Comparison of ENCODE assay signal across 9 cellular contexts in genomic region chr6:30612687-30613248, GRCh38.
DNase-seq lines count a peak whose midpoint lies in the region; ATAC-seq and TF ChIP-seq lines count a peak whose summit lies in the region.
"Had no signal": no experiment of that assay in that cellular context is flagged by ENCODE, and none has a peak within 500 bp of the region (broad histone marks: within the 10 kb centered on the region; RNA-seq: fewer than 3 reads in every experiment).

No MANE protein-coding gene starts in this region.

- no peaks in the 10 kb centered on the region for H3K9me3 ChIP-seq in parathyroid adenoma (ENCODE audit: control insufficient read depth, low read length)

- peaks cover 34% of the 10 kb centered on the region for H3K79me2 ChIP-seq in parathyroid adenoma

- no peak for TF ChIP-seq CTCF in parathyroid adenoma (IDR thresholded peaks at IDR 0.05)
- no peak for TF ChIP-seq CTCF in GM10248 (IDR thresholded peaks at IDR 0.05; ENCODE audit: control extremely low read depth, extremely low read depth, low read depth, missing control alignments)

- no peaks in the 10 kb centered on the region for H3K27me3 ChIP-seq in parathyroid adenoma (ENCODE audit: control insufficient read depth, insufficient read depth, low read length)

- ATAC-seq in GM21528 (IDR thresholded peaks at IDR 0.05; ENCODE audit: low FRiP score, unreplicated experiment) = no peak

- peak overlapping the region; percentile 98 for H3K27ac ChIP-seq in parathyroid adenoma

- peaks cover 15% of the 10 kb centered on the region for H3K36me3 ChIP-seq in parathyroid adenoma (ENCODE audit: control insufficient read depth, insufficient read depth, low read length)

- no peak overlapping the region for H3K9ac ChIP-seq in parathyroid adenoma

- peaks cover 31% of the 10 kb centered on the region for H3K4me1 ChIP-seq in parathyroid adenoma

- H3K4me3 ChIP-seq in parathyroid adenoma (ENCODE audit: low read depth, low read length) = no peak overlapping the region

- DNase-seq in DMS79 treated with DMSO at 0.1 percent for 48 hours (lab: John Stamatoyannopoulos, UW) = peak; percentile 69
- DNase-seq in NCI-H69 (lab: John Stamatoyannopoulos, UW) = peak; percentile 16
- DNase-seq in dedifferentiated amniotic fluid mesenchymal stem cell (ENCODE audit: extremely low spot score) = peak; percentile 43
- no peak for DNase-seq in effector CD8-positive, alpha-beta T cell (lab: John Stamatoyannopoulos, UW)
- DNase-seq in GM10248 (ENCODE audit: extremely low spot score) = no peak
- no peak for DNase-seq in NCI-H2196 treated with DMSO at 0.1 percent for 48 hours (lab: John Stamatoyannopoulos, UW; ENCODE audit: unreplicated experiment)
- DNase-seq: NCI-H2171 had no signal

- POLR2A ChIA-PET in GM10248 (lab: Yijun Ruan, JAX) = interaction anchor here (0.6 to 4.8 kb wide), 14 partner anchors 8 to 144 kb away, joined by 3 to 72 read pairs (median 5); partner anchors contain the start of genes ABCF1, DHX16, GNL1 and MDC1

- CTCF ChIA-PET in GM10248 (lab: Yijun Ruan, JAX) = interaction anchor here (0.8 to 4.5 kb wide), 13 partner anchors 9 to 131 kb away, joined by 3 to 56 read pairs (median 6); partner anchors contain the start of gene ATAT1

- peak overlapping the region; percentile 70 for H3K4me2 ChIP-seq in parathyroid adenoma (ENCODE audit: low read length)

- no peak overlapping the region for H2AFZ ChIP-seq in parathyroid adenoma

Comparison
In these comparisons a context has a peak if more than half of its experiments do, and no peak if none do; other contexts are left out.
1. DNase-seq: peak in DMS79 treated with DMSO at 0.1 percent for 48 hours (single experiment), NCI-H69 (single experiment) and dedifferentiated amniotic fluid mesenchymal stem cell (single experiment); none in effector CD8-positive, alpha-beta T cell (single experiment), GM10248 (single experiment) and NCI-H2196 treated with DMSO at 0.1 percent for 48 hours (single experiment).